In genomic region chr11:9756461-9756860, GRCh38 we compare ENCODE assay signal across 17 cellular contexts.
DNase-seq lines count a peak whose midpoint lies in the region; ATAC-seq, FAIRE-seq and TF ChIP-seq lines count a peak whose summit lies in the region.
"Had no signal": no experiment of that assay in that cellular context is flagged by ENCODE, and none has a peak within 500 bp of the region (broad histone marks: within the 10 kb centered on the region; RNA-seq: fewer than 3 reads in every experiment).

No MANE protein-coding gene starts in this region.

- no peak for TF ChIP-seq CTCF in keratinocyte (optimal IDR thresholded peaks at IDR 0.05 in 1 of 3, IDR thresholded peaks at IDR 0.05 in 1 of 3, conservative IDR thresholded peaks at IDR 0.05 in 1 of 3; ENCODE audit: extremely low read depth in 1 of 3, insufficient read depth in 2 of 3, low read length in 3 of 3)
- no peak for TF ChIP-seq CTCF in tibial nerve (IDR thresholded peaks at IDR 0.05)
- no peak for TF ChIP-seq CTCF in MM.1S (IDR thresholded peaks at IDR 0.05; ENCODE audit: low read length)

- H3K9me3 Mint-ChIP-seq in IgD-negative memory B cell, result no peaks in the 10 kb centered on the region
- no peaks in the 10 kb centered on the region for H3K9me3 Mint-ChIP-seq in activated T-helper 17 cell treated with anti-CD3 and anti-CD28 coated beads, Interleukin-2, amount 50 U/mL, for 72 hours
- H3K9me3 Mint-ChIP-seq in stimulated activated effector memory CD8-positive, alpha-beta T cell treated with anti-CD3 and anti-CD28 coated beads, Interleukin-12 subunit alpha, Interleukin-12 subunit beta, amount 100 ng/mL, for 72 hours, result no peaks in the 10 kb centered on the region
- H3K9me3 Mint-ChIP-seq: activated T-helper 2 cell treated with anti-CD3 and anti-CD28 coated beads, Interferon-gamma antibody, Interleukin-2, Interleukin-4, amounts not matched to agents 10 μg/mL and 5 μg/mL and 100 μg/mL, durations not matched to agents 14 hours and 24 hours and 36 hours had no signal

- no peaks in the 10 kb centered on the region for H3K9me1 ChIP-seq in keratinocyte (ENCODE audit: control insufficient read depth, extremely low read depth, insufficient read depth, low read length)

- H3K4me2 ChIP-seq in keratinocyte (ENCODE audit: control insufficient read depth, extremely low read depth, insufficient read depth, low read depth, low read length), result peak overlapping the region; percentile 29
- H3K4me2 ChIP-seq in MM.1S (ENCODE audit: low read depth, low read length), result no peak overlapping the region

- H3K4me3 Mint-ChIP-seq in IgD-negative memory B cell, result peak overlapping the region; percentile 61 to 90 (median 79)
- H3K4me3 Mint-ChIP-seq in activated T-helper 17 cell treated with anti-CD3 and anti-CD28 coated beads, Interleukin-2, amount 50 U/mL, for 72 hours, result no peak overlapping the region
- no peak overlapping the region for H3K4me3 Mint-ChIP-seq in stimulated activated effector memory CD8-positive, alpha-beta T cell treated with anti-CD3 and anti-CD28 coated beads, Interleukin-12 subunit alpha, Interleukin-12 subunit beta, amount 100 ng/mL, for 72 hours

- dilution Hi-C loops in keratinocyte (cut with MboI; ENCODE audit: extremely low pct_ligation_motif_present, low sequenced_read_pairs), result no loop called here

- TF ChIP-seq EP300 in tibial nerve (IDR thresholded peaks at IDR 0.05), result no peak

- peaks cover 86% of the 10 kb centered on the region for H3K4me1 ChIP-seq in keratinocyte (ENCODE audit: control insufficient read depth, extremely low read depth, insufficient read depth, low read length)
- peaks cover 0 to 60% (median 39%) of the 10 kb centered on the region in 4 donors for H3K4me1 ChIP-seq in tibial nerve
- peaks cover 17% of the 10 kb centered on the region for H3K4me1 ChIP-seq in MM.1S (ENCODE audit: low read length)

- 91 to 99% methylated on average over 5 of the region's 5 CpGs for WGBS in tibial nerve, 2 donors

- ATAC-seq in activated T-helper 17 cell treated with anti-CD3 and anti-CD28 coated beads, Interleukin-2, amount 50 U/mL, for 72 hours (replicated peaks), result no peak
- ATAC-seq in stimulated activated effector memory CD8-positive, alpha-beta T cell treated with anti-CD3 and anti-CD28 coated beads, Interleukin-12 subunit alpha, Interleukin-12 subunit beta, amount 100 ng/mL, for 72 hours, result no peak
- no peak for ATAC-seq in GM21737 (IDR thresholded peaks at IDR 0.05; ENCODE audit: unreplicated experiment)
- ATAC-seq: lower lobe of right lung, Right ventricle myocardium inferior had no signal

- H3K9me3 ChIP-seq in keratinocyte (ENCODE audit: control insufficient read depth, low read depth, low read length) (no peaks in the 10 kb centered on the region), tibial nerve (no peaks in the 10 kb centered on the region), MM.1S (replicated peaks; ENCODE audit: insufficient read depth, low read length) (no peaks in the 10 kb centered on the region)
- H3K9me3 ChIP-seq: ascending aorta, lower lobe of right lung had no signal

- H3K27me3 ChIP-seq in keratinocyte (ENCODE audit: control insufficient read depth, extremely low read depth, insufficient read depth, low read length) (no peaks in the 10 kb centered on the region), tibial nerve (no peaks in the 10 kb centered on the region), MM.1S (replicated peaks; ENCODE audit: insufficient read depth, low read length) (no peaks in the 10 kb centered on the region)
- H3K27me3 ChIP-seq: ascending aorta had no signal

- peaks cover 49 to 63% (median 56%) of the 10 kb centered on the region in 3 donors for H3K4me1 Mint-ChIP-seq in IgD-negative memory B cell
- peaks cover 23% of the 10 kb centered on the region for H3K4me1 Mint-ChIP-seq in activated T-helper 17 cell treated with anti-CD3 and anti-CD28 coated beads, Interleukin-2, amount 50 U/mL, for 72 hours
- peaks cover 59% of the 10 kb centered on the region for H3K4me1 Mint-ChIP-seq in stimulated activated effector memory CD8-positive, alpha-beta T cell treated with anti-CD3 and anti-CD28 coated beads, Interleukin-12 subunit alpha, Interleukin-12 subunit beta, amount 100 ng/mL, for 72 hours

- H3K36me3 ChIP-seq in keratinocyte (ENCODE audit: control insufficient read depth in 2 of 2, extremely low read depth in 1 of 2, insufficient read depth in 2 of 2, low read length in 2 of 2) (peaks cover 0 to 3% of the 10 kb centered on the region in 2 experiments), tibial nerve (peaks cover 0 to 10% (median 0%) of the 10 kb centered on the region in 3 donors), MM.1S (replicated peaks; ENCODE audit: insufficient read depth, low read length) (no peaks in the 10 kb centered on the region)

- no peak for TF ChIP-seq POLR2A in tibial nerve (IDR thresholded peaks at IDR 0.05)

- H4K20me1 ChIP-seq in keratinocyte (ENCODE audit: control insufficient read depth, extremely low read depth, insufficient read depth, low read length) (no peaks in the 10 kb centered on the region), MM.1S (ENCODE audit: insufficient read depth, low read length) (no peaks in the 10 kb centered on the region)

- no peak overlapping the region for H2AFZ ChIP-seq in keratinocyte (ENCODE audit: control insufficient read depth, low read length)
- H2AFZ ChIP-seq in MM.1S (ENCODE audit: low read length), result no peak overlapping the region

- FAIRE-seq in keratinocyte (lab: Jason Lieb, UNC), result peak; percentile 67
- FAIRE-seq: small intestine had no signal

- H3K27me3 Mint-ChIP-seq in IgD-negative memory B cell, result peaks cover 3% of the 10 kb centered on the region
- H3K27me3 Mint-ChIP-seq in activated T-helper 17 cell treated with anti-CD3 and anti-CD28 coated beads, Interleukin-2, amount 50 U/mL, for 72 hours, result no peaks in the 10 kb centered on the region

- H3K27ac ChIP-seq in keratinocyte (ENCODE audit: control insufficient read depth, insufficient read depth, low read length) (peak overlapping the region; percentile 98), tibial nerve (peak overlapping the region in 2 of 4 donors; percentile 12 to 36), MM.1S (ENCODE audit: low read length) (no peak overlapping the region)
- H3K27ac ChIP-seq: lower lobe of right lung had no signal

- no peaks in the 10 kb centered on the region for H3K79me2 ChIP-seq in keratinocyte (ENCODE audit: control insufficient read depth, insufficient read depth, low read length)
- H3K79me2 ChIP-seq in MM.1S (ENCODE audit: low read length), result peaks cover 8% of the 10 kb centered on the region; the same call in 1 of the 2 replicates

- H3K4me3 ChIP-seq in keratinocyte (ENCODE audit: control insufficient read depth in 2 of 3, extremely low read depth in 1 of 3, insufficient read depth in 2 of 3, low read depth in 1 of 3, low read length in 3 of 3), result peak overlapping the region in 1 of 3 experiments; percentile 9
- no peak overlapping the region for H3K4me3 ChIP-seq in tibial nerve
- H3K4me3 ChIP-seq in MM.1S (ENCODE audit: low read length), result no peak overlapping the region
- H3K4me3 ChIP-seq: ascending aorta, lower lobe of right lung had no signal

- no peaks in the 10 kb centered on the region for H3K9me2 ChIP-seq in MM.1S (replicated peaks; ENCODE audit: insufficient read depth, low read length)

- peaks cover 7% of the 10 kb centered on the region; the same call in 1 of the 2 replicates for H3F3A ChIP-seq in MM.1S (ENCODE audit: insufficient read depth, low read length)

- peak overlapping the region; percentile 96 to 99 (median 97) for H3K27ac Mint-ChIP-seq in IgD-negative memory B cell
- H3K27ac Mint-ChIP-seq in activated T-helper 17 cell treated with anti-CD3 and anti-CD28 coated beads, Interleukin-2, amount 50 U/mL, for 72 hours, result peak overlapping the region; percentile 16
- H3K27ac Mint-ChIP-seq in stimulated activated effector memory CD8-positive, alpha-beta T cell treated with anti-CD3 and anti-CD28 coated beads, Interleukin-12 subunit alpha, Interleukin-12 subunit beta, amount 100 ng/mL, for 72 hours, result peak overlapping the region; percentile 78
- H3K27ac Mint-ChIP-seq: activated T-helper 2 cell treated with anti-CD3 and anti-CD28 coated beads, Interferon-gamma antibody, Interleukin-2, Interleukin-4, amounts not matched to agents 10 μg/mL and 5 μg/mL and 100 μg/mL, durations not matched to agents 14 hours and 24 hours and 36 hours had no signal

- DNase-seq in keratinocyte (ENCODE audit: low read depth, low spot score), result peak; percentile 92
- DNase-seq in stimulated activated effector memory CD8-positive, alpha-beta T cell treated with anti-CD3 and anti-CD28 coated beads, Interleukin-12 subunit alpha, Interleukin-12 subunit beta, amount 100 ng/mL, for 72 hours (ENCODE audit: low spot score in 2 of 2), result no peak
- DNase-seq in tibial nerve (ENCODE audit: low spot score in 2 of 2), result no peak
- no peak for DNase-seq in MM.1S
- DNase-seq: activated CD4-positive, alpha-beta T cell treated with anti-CD3 and anti-CD28 coated beads, Interleukin-2, amount 50 U/mL, for 48 hours; C1 segment of cervical spinal cord; dermis blood vessel endothelial cell; lower lobe of right lung; NCI-H774; nucleus accumbens; small intestine had no signal

- H3K9ac ChIP-seq in keratinocyte (ENCODE audit: control insufficient read depth, extremely low read depth, insufficient read depth, low read length) (peak overlapping the region; percentile 97), MM.1S (ENCODE audit: low read length) (no peak overlapping the region)

- no peaks in the 10 kb centered on the region for H3K36me3 Mint-ChIP-seq in IgD-negative memory B cell
- peaks cover 10% of the 10 kb centered on the region for H3K36me3 Mint-ChIP-seq in activated T-helper 17 cell treated with anti-CD3 and anti-CD28 coated beads, Interleukin-2, amount 50 U/mL, for 72 hours (ENCODE audit: low read depth)
- peaks cover 8% of the 10 kb centered on the region for H3K36me3 Mint-ChIP-seq in stimulated activated effector memory CD8-positive, alpha-beta T cell treated with anti-CD3 and anti-CD28 coated beads, Interleukin-12 subunit alpha, Interleukin-12 subunit beta, amount 100 ng/mL, for 72 hours

Comparison
In these comparisons a context has a peak if more than half of its experiments do, and no peak if none do; other contexts are left out.
1. H3K27ac Mint-ChIP-seq: peak in every context shown above with its lines; median percentile 97 in IgD-negative memory B cell; 78 in stimulated activated effector memory CD8-positive, alpha-beta T cell treated with anti-CD3 and anti-CD28 coated beads, Interleukin-12 subunit alpha, Interleukin-12 subunit beta, amount 100 ng/mL, for 72 hours; 16 in activated T-helper 17 cell treated with anti-CD3 and anti-CD28 coated beads, Interleukin-2, amount 50 U/mL, for 72 hours.
2. H3K4me3 Mint-ChIP-seq: peak in IgD-negative memory B cell (4 of 4); none in activated T-helper 17 cell treated with anti-CD3 and anti-CD28 coated beads, Interleukin-2, amount 50 U/mL, for 72 hours (single experiment) and stimulated activated effector memory CD8-positive, alpha-beta T cell treated with anti-CD3 and anti-CD28 coated beads, Interleukin-12 subunit alpha, Interleukin-12 subunit beta, amount 100 ng/mL, for 72 hours (single experiment).